Comparison of ENCODE assay signal across 19 cellular contexts in the genomic region with DNA sequence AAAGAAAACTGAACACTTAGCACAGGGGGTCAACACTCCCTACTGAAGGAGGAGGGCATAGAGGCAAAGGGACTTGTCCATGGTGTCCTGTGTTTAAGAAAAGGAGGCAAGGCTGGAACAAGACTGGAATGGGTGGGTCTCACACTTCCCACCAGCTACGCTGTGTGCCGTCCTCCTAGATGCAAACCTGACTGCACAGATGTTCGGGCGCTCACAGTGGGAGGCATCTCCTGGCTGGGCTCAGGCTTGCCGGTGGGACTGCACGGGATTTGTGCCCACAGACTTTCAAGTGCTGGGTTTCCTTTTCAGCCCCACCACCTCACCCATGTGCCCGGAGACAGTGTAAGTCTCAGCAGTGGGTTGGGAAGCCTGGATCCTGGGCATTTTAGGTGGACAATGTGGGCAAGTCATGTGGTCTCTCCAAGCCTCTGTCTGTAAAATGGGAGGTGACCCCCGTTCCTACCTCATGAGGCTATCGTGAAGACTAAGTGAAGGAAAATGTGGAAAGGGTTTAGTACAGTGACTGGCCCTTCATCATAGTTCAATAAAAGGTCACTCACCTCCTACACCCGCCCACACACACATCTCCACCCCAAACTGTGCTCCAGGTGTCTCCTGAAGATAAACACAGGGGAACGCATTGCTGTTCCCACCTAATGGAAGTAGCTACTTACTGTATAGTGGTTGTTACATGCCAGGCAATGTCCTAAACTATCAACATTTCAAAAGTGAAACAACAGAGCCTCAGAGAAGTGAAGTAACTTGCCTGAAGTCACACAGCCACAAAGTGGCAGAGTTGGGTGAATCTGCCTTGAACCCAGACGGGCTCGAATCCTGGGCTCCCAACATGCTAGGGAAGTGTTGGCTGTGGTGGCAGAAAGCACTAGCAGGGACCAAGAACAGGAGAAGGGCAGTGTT. TPM values are rescaled to one million over a fixed set of nuclear protein-coding genes. Genes with fewer than 3 reads are reported as not detected.
DNase-seq lines count a peak whose midpoint lies in the region; ATAC-seq, FAIRE-seq and TF ChIP-seq lines count a peak whose summit lies in the region.
"Had no signal": no experiment of that assay in that cellular context is flagged by ENCODE, and none has a peak within 500 bp of the region (broad histone marks: within the 10 kb centered on the region; RNA-seq: fewer than 3 reads in every experiment).

No MANE protein-coding gene starts in this region.

- DNase-seq in left ventricle myocardium inferior = no peak
- DNase-seq in left ventricle myocardium superior = no peak
- DNase-seq in keratinocyte (ENCODE audit: low read depth, low spot score) = no peak
- no peak for DNase-seq in Peyer's patch
- DNase-seq in gastrocnemius medialis = no peak
- no peak for DNase-seq in frontal cortex (ENCODE audit: low spot score in 2 of 2)
- DNase-seq: activated gamma-delta T cell; GF-D8; HCEC 1CT; kidney glomerular epithelial cell; naive thymus-derived CD8-positive, alpha-beta T cell; NCI-H1694 treated with DMSO at 0.1 percent for 48 hours; NCI-H526 treated with DMSO at 0.1 percent for 48 hours had no signal

- peaks cover 14% of the 10 kb centered on the region for H4K20me1 ChIP-seq in keratinocyte (ENCODE audit: control insufficient read depth, extremely low read depth, insufficient read depth, low read length)

- in situ Hi-C loops in gastrocnemius medialis (cut with MboI; ENCODE audit: low sequenced_read_pairs in 4 of 4) = no loop called here

- ATAC-seq in left ventricle myocardium superior (no peak), gastrocnemius medialis (no peak)
- ATAC-seq in activated T-helper 17 cell treated with anti-CD3 and anti-CD28 coated beads, Interleukin-2, amount 50 U/mL, for 72 hours (replicated peaks) = no peak
- ATAC-seq: naive thymus-derived CD8-positive, alpha-beta T cell had no signal

- no peaks in the 10 kb centered on the region for H3K79me2 ChIP-seq in keratinocyte (ENCODE audit: control insufficient read depth, insufficient read depth, low read length)

- H2AFZ ChIP-seq in keratinocyte (ENCODE audit: control insufficient read depth, low read length) = no peak overlapping the region

- H3K27me3 ChIP-seq in left ventricle myocardium inferior (ENCODE audit: low read depth) (no peaks in the 10 kb centered on the region), keratinocyte (ENCODE audit: control insufficient read depth, extremely low read depth, insufficient read depth, low read length) (no peaks in the 10 kb centered on the region), Peyer's patch (no peaks in the 10 kb centered on the region), gastrocnemius medialis (no peaks in the 10 kb centered on the region)
- H3K27me3 ChIP-seq: adrenal gland, foreskin keratinocyte had no signal

- intact Hi-C loops in left ventricle myocardium inferior (cut with micrococcal nuclease) = no loop called here
- intact Hi-C loops in left ventricle myocardium superior (cut with micrococcal nuclease) = no loop called here
- intact Hi-C loops in gastrocnemius medialis (cut with DNase I; ENCODE audit: low total_unique reads) = no loop called here

- TF ChIP-seq POLR2A in Peyer's patch (IDR thresholded peaks at IDR 0.05) (no peak), gastrocnemius medialis (IDR thresholded peaks at IDR 0.05) (no peak)

- dilution Hi-C loops in keratinocyte (cut with MboI; ENCODE audit: extremely low pct_ligation_motif_present, low sequenced_read_pairs) = no loop called here

- peaks cover 61% of the 10 kb centered on the region for H3K4me1 ChIP-seq in left ventricle myocardium inferior
- peaks cover 45% of the 10 kb centered on the region for H3K4me1 ChIP-seq in keratinocyte (ENCODE audit: control insufficient read depth, extremely low read depth, insufficient read depth, low read length)
- H3K4me1 ChIP-seq in Peyer's patch = peaks cover 0 to 4% (median 1%) of the 10 kb centered on the region in 4 donors
- no peaks in the 10 kb centered on the region for H3K4me1 ChIP-seq in gastrocnemius medialis
- H3K4me1 ChIP-seq: adrenal gland had no signal

- no peaks in the 10 kb centered on the region for H3K9me3 Mint-ChIP-seq in activated T-helper 17 cell treated with anti-CD3 and anti-CD28 coated beads, Interleukin-2, amount 50 U/mL, for 72 hours
- H3K9me3 Mint-ChIP-seq: dendritic cell treated with granulocyte-macrophage colony-stimulating factor and Interleukin-4, amounts not matched to agents 40 ng/mL and 50 ng/mL, for 4 days; naive thymus-derived CD8-positive, alpha-beta T cell had no signal

- H3K4me3 ChIP-seq in left ventricle myocardium inferior (no peak overlapping the region), keratinocyte (ENCODE audit: control insufficient read depth in 2 of 3, extremely low read depth in 1 of 3, insufficient read depth in 2 of 3, low read depth in 1 of 3, low read length in 3 of 3) (no peak overlapping the region), Peyer's patch (no peak overlapping the region), gastrocnemius medialis (no peak overlapping the region)
- H3K4me3 ChIP-seq: adrenal gland had no signal

- peaks cover 2% of the 10 kb centered on the region for H3K9me1 ChIP-seq in keratinocyte (ENCODE audit: control insufficient read depth, extremely low read depth, insufficient read depth, low read length)

- peaks cover 42% of the 10 kb centered on the region for H3K36me3 Mint-ChIP-seq in activated T-helper 17 cell treated with anti-CD3 and anti-CD28 coated beads, Interleukin-2, amount 50 U/mL, for 72 hours (ENCODE audit: low read depth)

- H3K27ac ChIP-seq in left ventricle myocardium inferior (replicated peaks) = peak overlapping the region; percentile 68
- H3K27ac ChIP-seq in keratinocyte (ENCODE audit: control insufficient read depth, insufficient read depth, low read length) = no peak overlapping the region
- peak overlapping the region in 2 of 4 donors; percentile 38 to 70 for H3K27ac ChIP-seq in Peyer's patch
- peak overlapping the region in 2 of 4 donors; percentile 1 to 61 for H3K27ac ChIP-seq in gastrocnemius medialis
- H3K27ac ChIP-seq: C4-2B, foreskin keratinocyte, VCaP had no signal

- H3K4me1 Mint-ChIP-seq in activated T-helper 17 cell treated with anti-CD3 and anti-CD28 coated beads, Interleukin-2, amount 50 U/mL, for 72 hours = peaks cover 4% of the 10 kb centered on the region

- H3K4me3 Mint-ChIP-seq in activated T-helper 17 cell treated with anti-CD3 and anti-CD28 coated beads, Interleukin-2, amount 50 U/mL, for 72 hours = no peak overlapping the region
- H3K4me3 Mint-ChIP-seq: dendritic cell treated with granulocyte-macrophage colony-stimulating factor and Interleukin-4, amounts not matched to agents 40 ng/mL and 50 ng/mL, for 4 days; naive thymus-derived CD8-positive, alpha-beta T cell had no signal

- peak overlapping the region; percentile 74 for H3K27ac Mint-ChIP-seq in activated T-helper 17 cell treated with anti-CD3 and anti-CD28 coated beads, Interleukin-2, amount 50 U/mL, for 72 hours
- H3K27ac Mint-ChIP-seq: dendritic cell treated with granulocyte-macrophage colony-stimulating factor and Interleukin-4, amounts not matched to agents 40 ng/mL and 50 ng/mL, for 4 days had no signal

- FAIRE-seq in keratinocyte (lab: Jason Lieb, UNC) = no peak
- no peak for FAIRE-seq in frontal cortex (lab: Jason Lieb, UNC)

- H3K9me3 ChIP-seq in left ventricle myocardium inferior (replicated peaks) = no peaks in the 10 kb centered on the region
- no peaks in the 10 kb centered on the region for H3K9me3 ChIP-seq in keratinocyte (ENCODE audit: control insufficient read depth, low read depth, low read length)
- H3K9me3 ChIP-seq in Peyer's patch = no peaks in the 10 kb centered on the region
- no peaks in the 10 kb centered on the region for H3K9me3 ChIP-seq in gastrocnemius medialis
- H3K9me3 ChIP-seq: adrenal gland had no signal

- H3K4me2 ChIP-seq in keratinocyte (ENCODE audit: control insufficient read depth, extremely low read depth, insufficient read depth, low read depth, low read length) = peak overlapping the region; percentile 65

- no peak for TF ChIP-seq CTCF in left ventricle myocardium inferior (IDR thresholded peaks at IDR 0.05; ENCODE audit: borderline replicate concordance)
- no peak for TF ChIP-seq CTCF in keratinocyte (optimal IDR thresholded peaks at IDR 0.05 in 1 of 3, IDR thresholded peaks at IDR 0.05 in 1 of 3, conservative IDR thresholded peaks at IDR 0.05 in 1 of 3; ENCODE audit: extremely low read depth in 1 of 3, insufficient read depth in 2 of 3, low read length in 3 of 3)
- TF ChIP-seq CTCF in Peyer's patch (IDR thresholded peaks at IDR 0.05) = no peak
- no peak for TF ChIP-seq CTCF in gastrocnemius medialis (IDR thresholded peaks at IDR 0.05 in 4 of 5, conservative IDR thresholded peaks at IDR 0.05 in 1 of 5)

- H3K27me3 Mint-ChIP-seq in activated T-helper 17 cell treated with anti-CD3 and anti-CD28 coated beads, Interleukin-2, amount 50 U/mL, for 72 hours = no peaks in the 10 kb centered on the region
- H3K27me3 Mint-ChIP-seq: dendritic cell treated with granulocyte-macrophage colony-stimulating factor and Interleukin-4, amounts not matched to agents 40 ng/mL and 50 ng/mL, for 4 days; naive thymus-derived CD8-positive, alpha-beta T cell had no signal

- H3K36me3 ChIP-seq in left ventricle myocardium inferior = peaks cover 34% of the 10 kb centered on the region
- peaks cover 21 to 35% of the 10 kb centered on the region in 2 experiments for H3K36me3 ChIP-seq in keratinocyte (ENCODE audit: control insufficient read depth in 2 of 2, extremely low read depth in 1 of 2, insufficient read depth in 2 of 2, low read length in 2 of 2)
- peaks cover 0 to 41% (median 2%) of the 10 kb centered on the region in 3 donors for H3K36me3 ChIP-seq in Peyer's patch
- H3K36me3 ChIP-seq in gastrocnemius medialis = peaks cover 0 to 42% of the 10 kb centered on the region in 2 donors

- peak overlapping the region; percentile 7 for H3K9ac ChIP-seq in keratinocyte (ENCODE audit: control insufficient read depth, extremely low read depth, insufficient read depth, low read length)

RNA-seq across cellular contexts. Expression of gene ATP1A1, which starts 36.0 kb away (rescaled TPM):
- 230 TPM for total RNA-seq in left ventricle myocardium inferior
- 269 TPM for total RNA-seq in left ventricle myocardium superior
- total RNA-seq in activated T-helper 17 cell treated with anti-CD3 and anti-CD28 coated beads, Interleukin-2, amount 50 U/mL, for 72 hours = 100 to 1,000 TPM; 206 to 244 TPM
- polyA plus RNA-seq in keratinocyte = 357 to 412 TPM (median 381 TPM) in 3 replicates
- 305 TPM for polyA plus RNA-seq in keratinocyte (2011; ENCODE audit: low read depth)
- 239 and 241 TPM in 2 replicates for polyA plus RNA-seq in keratinocyte (2011; cell fraction: cytosol; rRNA removed)
- polyA plus RNA-seq in keratinocyte (2011; cell fraction: nucleus; rRNA removed) = 486 and 517 TPM in 2 replicates
- 252 and 318 TPM in 2 replicates for polyA plus RNA-seq in keratinocyte (2012; ENCODE audit: low replicate concordance)
- polyA minus RNA-seq in keratinocyte = 225 to 603 TPM (median 478 TPM) in 3 replicates
- 257 TPM for polyA minus RNA-seq in keratinocyte (2011; cell fraction: cytosol; rRNA and poly(A)+ RNA removed)
- polyA minus RNA-seq in keratinocyte (2011; cell fraction: nucleus; rRNA and poly(A)+ RNA removed) = 329 and 500 TPM in 2 replicates
- total RNA-seq in Peyer's patch = 1,000 to 10,000 TPM in 3 of 4 donors, 100 to 1,000 TPM in 1; 229 to 4,700 (median 2,986) TPM
- total RNA-seq in gastrocnemius medialis = 100 to 1,000 TPM; 103 to 257 (median 204) TPM
- total RNA-seq in frontal cortex = 79.9 TPM
